In genomic region chr11:116927163-116927772, GRCh38 we compare ENCODE assay signal across 8 cellular contexts.
DNase-seq lines count a peak whose midpoint lies in the region; ATAC-seq, FAIRE-seq and TF ChIP-seq lines count a peak whose summit lies in the region.
"Had no signal": no experiment of that assay in that cellular context is flagged by ENCODE, and none has a peak within 500 bp of the region (broad histone marks: within the 10 kb centered on the region; RNA-seq: fewer than 3 reads in every experiment).

No MANE protein-coding gene starts in this region.

- no peaks in the 10 kb centered on the region for H3K27me3 ChIP-seq in effector memory CD4-positive, alpha-beta T cell (replicated peaks; ENCODE audit: control insufficient read depth, insufficient read depth, low read length, poor library complexity, severe bottlenecking)

- H3K4me1 Mint-ChIP-seq in T-helper 2 cell treated with Interferon-gamma antibody and Interleukin-4, amounts not matched to agents 5 μg/mL and 100 μg/mL, for 36 hours (ENCODE audit: low read depth): peaks cover 71% of the 10 kb centered on the region

- H3K4me3 Mint-ChIP-seq in T-helper 2 cell treated with Interferon-gamma antibody and Interleukin-4, amounts not matched to agents 5 μg/mL and 100 μg/mL, for 36 hours: peak overlapping the region; percentile 60

- no peaks in the 10 kb centered on the region for H3K9me3 ChIP-seq in effector memory CD4-positive, alpha-beta T cell (ENCODE audit: control insufficient read depth, low read length)

- POLR2A ChIA-PET in HEK293T (lab: Yijun Ruan, JAX): no interaction called here

- no peaks in the 10 kb centered on the region for H3K9me3 Mint-ChIP-seq in T-helper 2 cell treated with Interferon-gamma antibody and Interleukin-4, amounts not matched to agents 5 μg/mL and 100 μg/mL, for 36 hours

- DNase-seq in HEK293T (ENCODE audit: extremely low spot score) (peak; percentile 31), H54 (ENCODE audit: insufficient read length, low spot score) (no peak), mesenteric fat pad (ENCODE audit: low spot score) (no peak)
- DNase-seq in T-helper 2 cell treated with Interferon-gamma antibody and Interleukin-4, amounts not matched to agents 5 μg/mL and 100 μg/mL, for 36 hours (ENCODE audit: low spot score): no peak
- DNase-seq in effector memory CD4-positive, alpha-beta T cell: peak in 1 of 3 donors; percentile 21
- DNase-seq in stimulated activated CD8-positive, alpha-beta memory T cell treated with anti-CD3 and anti-CD28 coated beads, Interleukin-15, amount 100 ng/mL, for 1 hour (ENCODE audit: low read depth): peak; percentile 12

- no peak overlapping the region for H3K4me3 ChIP-seq in effector memory CD4-positive, alpha-beta T cell (ENCODE audit: insufficient read depth, low read depth, low read length, poor library complexity, severe bottlenecking)

- no peak for TF ChIP-seq POLR2A in H54 (IDR thresholded peaks at IDR 0.05; ENCODE audit: low read depth, low read length)

- H3K4me1 ChIP-seq in effector memory CD4-positive, alpha-beta T cell (ENCODE audit: control insufficient read depth, insufficient read depth, low read length, poor library complexity, severe bottlenecking): peaks cover 59% of the 10 kb centered on the region

- no peak for FAIRE-seq in H54 (lab: Jason Lieb, UNC)

- CTCF ChIA-PET in HEK293T (lab: Yijun Ruan, JAX): interaction anchor here (0.6 to 1.0 kb wide), 4 partner anchors 10 to 42 kb away, joined by 3 to 4 read pairs (median 3); no protein-coding TSS in a partner anchor

- H3K27ac Mint-ChIP-seq in T-helper 2 cell treated with Interferon-gamma antibody and Interleukin-4, amounts not matched to agents 5 μg/mL and 100 μg/mL, for 36 hours: peak overlapping the region; percentile 80

- no peaks in the 10 kb centered on the region for H3K27me3 Mint-ChIP-seq in T-helper 2 cell treated with Interferon-gamma antibody and Interleukin-4, amounts not matched to agents 5 μg/mL and 100 μg/mL, for 36 hours (ENCODE audit: low read depth)

- H3K36me3 ChIP-seq in effector memory CD4-positive, alpha-beta T cell (ENCODE audit: control insufficient read depth, insufficient read depth, low read length): peaks cover 3% of the 10 kb centered on the region

- no peak for ATAC-seq in GM19324 (IDR thresholded peaks at IDR 0.05; ENCODE audit: low FRiP score, unreplicated experiment)
- ATAC-seq: left colon had no signal

- H3K36me3 Mint-ChIP-seq in T-helper 2 cell treated with Interferon-gamma antibody and Interleukin-4, amounts not matched to agents 5 μg/mL and 100 μg/mL, for 36 hours (ENCODE audit: low read depth): peaks cover 15% of the 10 kb centered on the region

- H3K27ac ChIP-seq in effector memory CD4-positive, alpha-beta T cell (ENCODE audit: insufficient read depth, low read length, poor library complexity, severe bottlenecking): peak overlapping the region; percentile 78

TF ChIP-seq in HEK293T, 16 proteins besides CTCF, POLR2A, EP300 and RAD21:
- TF ChIP-seq L3MBTL2 (conservative IDR thresholded peaks at IDR 0.05) (no peak), FOXA1 (IDR thresholded peaks at IDR 0.05) (no peak), PKNOX1 (IDR thresholded peaks at IDR 0.05) (no peak), TARDBP (IDR thresholded peaks at IDR 0.05) (no peak), NFRKB (IDR thresholded peaks at IDR 0.05) (no peak), LEF1 (IDR thresholded peaks at IDR 0.05; ENCODE audit: borderline replicate concordance) (no peak), ARNT (IDR thresholded peaks at IDR 0.05) (no peak)

Comparison
In these comparisons a context has a peak if more than half of its experiments do, and no peak if none do; other contexts are left out.
1. DNase-seq: peak in HEK293T (single experiment) and stimulated activated CD8-positive, alpha-beta memory T cell treated with anti-CD3 and anti-CD28 coated beads, Interleukin-15, amount 100 ng/mL, for 1 hour (single experiment); none in T-helper 2 cell treated with Interferon-gamma antibody and Interleukin-4, amounts not matched to agents 5 μg/mL and 100 μg/mL, for 36 hours (single experiment), H54 (single experiment) and mesenteric fat pad (single experiment).